ENCODE assay signal across 31 cellular contexts in genomic region chr13:75347925-75348324, GRCh38.
"Had no signal": no experiment of that assay in that cellular context is flagged by ENCODE, and none has a peak within 500 bp of the region (broad histone marks: within the 10 kb centered on the region; RNA-seq: fewer than 3 reads in every experiment).

No MANE protein-coding gene starts in this region.

- H3K4me2 ChIP-seq: hepatocyte had no signal

- DNase-seq: activated CD4-positive, alpha-beta T cell treated with anti-CD3 and anti-CD28 coated beads for 4 hours; activated CD4-positive, alpha-beta T cell treated with anti-CD3 and anti-CD28 coated beads, Interleukin-2, amount 50 U/mL, for 4 hours; activated effector memory CD4-positive, alpha-beta T cell treated with Interleukin-2 at 50 U/mL for 16 hours; activated naive CD4-positive, alpha-beta T cell treated with Interleukin-2 at 50 U/mL for 16 hours; activated naive CD8-positive, alpha-beta T cell treated with anti-CD3 and anti-CD28 coated beads for 36 hours; activated T-cell treated with anti-CD3 and anti-CD28 coated beads for 4 hours; adrenal gland; aorta; caudate nucleus; gastrocnemius medialis; islet precursor cell; left cardiac atrium; naive B cell; nephron progenitor cell; ovary; retina; stimulated activated CD4-positive, alpha-beta T cell treated with anti-CD3 and anti-CD28 coated beads, Interleukin-4, amount 100 ng/mL, for 24 hours; stimulated activated naive CD8-positive, alpha-beta T cell treated with anti-CD3 and anti-CD28 coated beads, Interleukin-15, amount 100 ng/mL, for 72 hours; substantia nigra; T-cell; uterus had no signal

- H3K27ac Mint-ChIP-seq: activated naive CD8-positive, alpha-beta T cell treated with anti-CD3 and anti-CD28 coated beads for 36 hours; mesothelial cell of epicardium; nephron progenitor cell; stimulated activated effector memory CD8-positive, alpha-beta T cell treated with anti-CD3 and anti-CD28 coated beads, Interleukin-12 subunit alpha, Interleukin-12 subunit beta, amount 100 ng/mL, for 72 hours; stimulated activated naive CD8-positive, alpha-beta T cell treated with anti-CD3 and anti-CD28 coated beads, Interleukin-15, amount 100 ng/mL, for 72 hours; T-cell; T-helper 2 cell treated with Interferon-gamma antibody and Interleukin-4, amounts not matched to agents 5 μg/mL and 100 μg/mL, for 36 hours; type B pancreatic cell had no signal

- H3K9me3 ChIP-seq: adrenal gland, gastrocnemius medialis, neutrophil, ovary, uterus had no signal

- ATAC-seq: gastrocnemius medialis; left cardiac atrium; sciatic nerve; stimulated activated effector memory CD8-positive, alpha-beta T cell treated with anti-CD3 and anti-CD28 coated beads, Interleukin-12 subunit alpha, Interleukin-12 subunit beta, amount 100 ng/mL, for 72 hours; stimulated activated naive CD8-positive, alpha-beta T cell treated with anti-CD3 and anti-CD28 coated beads, Interleukin-15, amount 100 ng/mL, for 72 hours; T-cell had no signal

- H3K79me2 ChIP-seq: hepatocyte had no signal

- H3K27me3 Mint-ChIP-seq: activated naive CD8-positive, alpha-beta T cell treated with anti-CD3 and anti-CD28 coated beads for 36 hours; brain; naive B cell; progenitor cell of endocrine pancreas; stimulated activated naive CD8-positive, alpha-beta T cell treated with anti-CD3 and anti-CD28 coated beads, Interleukin-15, amount 100 ng/mL, for 72 hours; T-cell; type B pancreatic cell had no signal

- H3K36me3 ChIP-seq: neutrophil, ovary, uterus had no signal

- H2AFZ ChIP-seq: hepatocyte had no signal

- H3K9me3 Mint-ChIP-seq: activated naive CD8-positive, alpha-beta T cell treated with anti-CD3 and anti-CD28 coated beads for 36 hours; nephron progenitor cell; stimulated activated effector memory CD8-positive, alpha-beta T cell treated with anti-CD3 and anti-CD28 coated beads, Interleukin-12 subunit alpha, Interleukin-12 subunit beta, amount 100 ng/mL, for 72 hours; stimulated activated naive CD8-positive, alpha-beta T cell treated with anti-CD3 and anti-CD28 coated beads, Interleukin-15, amount 100 ng/mL, for 72 hours; T-cell; type B pancreatic cell had no signal

- H3K27ac ChIP-seq: gastrocnemius medialis, hepatocyte, neutrophil, ovary, uterus had no signal

- H3K36me3 Mint-ChIP-seq: naive B cell; stimulated activated effector memory CD8-positive, alpha-beta T cell treated with anti-CD3 and anti-CD28 coated beads, Interleukin-12 subunit alpha, Interleukin-12 subunit beta, amount 100 ng/mL, for 72 hours; T-cell had no signal

- H3K4me1 Mint-ChIP-seq: mesothelial cell of epicardium; naive B cell; nephron progenitor cell; stimulated activated effector memory CD8-positive, alpha-beta T cell treated with anti-CD3 and anti-CD28 coated beads, Interleukin-12 subunit alpha, Interleukin-12 subunit beta, amount 100 ng/mL, for 72 hours had no signal

- H3K27me3 ChIP-seq: adrenal gland, gastrocnemius medialis, hepatocyte, neutrophil, ovary, uterus had no signal

- H3K4me3 Mint-ChIP-seq: activated naive CD8-positive, alpha-beta T cell treated with anti-CD3 and anti-CD28 coated beads for 36 hours; brain; mesothelial cell of epicardium; naive B cell; nephron progenitor cell; stimulated activated effector memory CD8-positive, alpha-beta T cell treated with anti-CD3 and anti-CD28 coated beads, Interleukin-12 subunit alpha, Interleukin-12 subunit beta, amount 100 ng/mL, for 72 hours; stimulated activated naive CD8-positive, alpha-beta T cell treated with anti-CD3 and anti-CD28 coated beads, Interleukin-15, amount 100 ng/mL, for 72 hours; T-cell; T-helper 2 cell treated with Interferon-gamma antibody and Interleukin-4, amounts not matched to agents 5 μg/mL and 100 μg/mL, for 36 hours; type B pancreatic cell had no signal

- H3K4me3 ChIP-seq: adrenal gland, gastrocnemius medialis, hepatocyte, ovary, skin epidermis, uterus had no signal

- H3K4me1 ChIP-seq: uterus had no signal
